In genomic region chr1:89763649-89763986, GRCh38 we compare ENCODE assay signal across 8 cellular contexts. TPM values are rescaled to one million over a fixed set of nuclear protein-coding genes. Genes with fewer than 3 reads are reported as not detected.
DNase-seq lines count a peak whose midpoint lies in the region; ATAC-seq and TF ChIP-seq lines count a peak whose summit lies in the region.

No MANE protein-coding gene starts in this region.

- H3K4me3 ChIP-seq in GM23248 (peak overlapping the region; percentile 74), right cardiac atrium (ENCODE audit: low read length) (peak overlapping the region; percentile 69), skeletal muscle cell (ENCODE audit: low read depth, low read length) (peak overlapping the region; percentile 58)

- no peak for TF ChIP-seq CTCF in activated B cell treated with CpG ODN at 0.5 μM for 24 hours (IDR thresholded peaks at IDR 0.05)

- H3K27me3 Mint-ChIP-seq in activated B cell treated with CpG ODN at 0.5 μM for 24 hours = peaks cover 4% of the 10 kb centered on the region

- no peaks in the 10 kb centered on the region for H3K9me3 Mint-ChIP-seq in activated B cell treated with CpG ODN at 0.5 μM for 24 hours

- ATAC-seq in activated B cell treated with CpG ODN at 0.5 μM for 24 hours (ENCODE audit: low read depth) = no peak
- ATAC-seq in right cardiac atrium = no peak
- no peak for ATAC-seq in GM18909 (IDR thresholded peaks at IDR 0.05; ENCODE audit: poor library complexity, unreplicated experiment)
- ATAC-seq in GM19351 (IDR thresholded peaks at IDR 0.05; ENCODE audit: unreplicated experiment) = no peak
- ATAC-seq in GM18867 (IDR thresholded peaks at IDR 0.05; ENCODE audit: unreplicated experiment) = no peak

- H3K4me1 Mint-ChIP-seq in activated B cell treated with CpG ODN at 0.5 μM for 24 hours = peaks cover 13% of the 10 kb centered on the region

- DNase-seq in GM23248 (no peak), activated B cell treated with CpG ODN at 0.5 μM for 24 hours (no peak), right cardiac atrium (no peak), skeletal muscle cell (ENCODE audit: low read depth) (no peak), DMS79 treated with DMSO at 0.1 percent for 48 hours (lab: John Stamatoyannopoulos, UW) (no peak)

- in situ Hi-C loops in GM23248 (cut with MboI) = loop anchor here (25.0 kb wide), 1 partner anchor 251 kb away; the partner anchor contains the start of gene LRRC8B

- H3K4me2 ChIP-seq in GM23248 (ENCODE audit: unreplicated experiment) = peak overlapping the region; percentile 93

- POLR2A ChIA-PET in activated B cell treated with CpG ODN at 0.5 μM for 24 hours (lab: Charles Lee) = interaction anchor here (0.9 to 2.2 kb wide), 6 partner anchors 39 to 280 kb away, joined by 3 to 30 read pairs (median 4); partner anchors contain the start of gene LRRC8C

- CTCF ChIA-PET in activated B cell treated with CpG ODN at 0.5 μM for 24 hours (lab: Charles Lee) = interaction anchor here (0.6 to 9.2 kb wide), 34 partner anchors 8 to 287 kb away, joined by 3 to 193 read pairs (median 5); partner anchors contain the start of genes LRRC8B and LRRC8C

- H3K4me1 ChIP-seq in GM23248 (ENCODE audit: insufficient read depth) (peaks cover 9% of the 10 kb centered on the region), right cardiac atrium (ENCODE audit: control insufficient read depth, insufficient read depth, low read length) (no peaks in the 10 kb centered on the region)

- no peaks in the 10 kb centered on the region for H3K36me3 ChIP-seq in GM23248 (ENCODE audit: low read depth)

- H3K27me3 ChIP-seq in GM23248 (replicated peaks; ENCODE audit: insufficient read depth) = no peaks in the 10 kb centered on the region
- no peaks in the 10 kb centered on the region for H3K27me3 ChIP-seq in right cardiac atrium (ENCODE audit: control insufficient read depth, insufficient read depth)

- no peaks in the 10 kb centered on the region for H3K9me3 ChIP-seq in GM23248 (ENCODE audit: low read depth)
- H3K9me3 ChIP-seq in right cardiac atrium (ENCODE audit: control insufficient read depth, low read length) = no peaks in the 10 kb centered on the region

- no peaks in the 10 kb centered on the region for H3K36me3 Mint-ChIP-seq in activated B cell treated with CpG ODN at 0.5 μM for 24 hours (ENCODE audit: low read depth)

- no peaks in the 10 kb centered on the region for H4K20me1 ChIP-seq in GM23248 (ENCODE audit: insufficient read depth)

- 54 to 56% methylated on average over 5 of the region's 5 CpGs for WGBS in GM23248 (ENCODE audit: low coverage in 1 of 2, low lambda C conversion rate in 2 of 2, missing lambda C conversion rate in 2 of 2), 2 experiments
- 39% methylated on average over 5 of the region's 5 CpGs for WGBS in right cardiac atrium

- H2AFZ ChIP-seq in GM23248 = peak overlapping the region; percentile 97

- H3F3A ChIP-seq in GM23248 (ENCODE audit: insufficient read depth) = 0 out of 2 replicates have a peak, but pooled peaks cover 3% of the 10 kb centered on the region

- no peaks in the 10 kb centered on the region for H3K79me2 ChIP-seq in GM23248 (ENCODE audit: insufficient read depth)

- H3K9me2 ChIP-seq in GM23248 (ENCODE audit: insufficient read depth) = no peaks in the 10 kb centered on the region

- H3K27ac Mint-ChIP-seq in activated B cell treated with CpG ODN at 0.5 μM for 24 hours = peak overlapping the region; percentile 70

- H3K4me3 Mint-ChIP-seq in activated B cell treated with CpG ODN at 0.5 μM for 24 hours = peak overlapping the region; percentile 87

- intact Hi-C loops in activated B cell treated with CpG ODN at 0.5 μM for 24 hours (cut with micrococcal nuclease) = loop anchor here (1.0 kb wide), 10 partner anchors 44 to 765 kb away; partner anchors contain the start of genes LRRC8B and LRRC8C
- intact Hi-C loops in right cardiac atrium (cut with DNase I) = loop anchor here (2.0 to 10.0 kb wide), 6 partner anchors 129 to 281 kb away; partner anchors contain the start of gene LRRC8C (in 4 of the 4)

- no peak overlapping the region for H3K27ac ChIP-seq in GM23248
- no peak overlapping the region for H3K27ac ChIP-seq in right cardiac atrium (ENCODE audit: low read length)

- peak overlapping the region; percentile 26; the same call in 1 of the 2 replicates for H3K9ac ChIP-seq in GM23248

RNA-seq across cellular contexts. Expression of gene LRRC8D, which starts 57.2 kb away (rescaled TPM):
- 30.7 and 35.3 TPM in 2 replicates for total RNA-seq in GM23248 (2014; rRNA removed; shearing (Covaris generic))
- polyA plus RNA-seq in GM23248 (2016; fragmentation: Nextera tagmentation; extraction: Ambion mirVana) (29.9 and 30.1 TPM in 2 replicates), right cardiac atrium (3.6 TPM)
- total RNA-seq in activated B cell treated with CpG ODN at 0.5 μM for 24 hours (31.3 and 36.0 TPM in 2 replicates), right cardiac atrium (1 to 10 TPM; 5.0 to 8.2 (median 7.2) TPM)
